ENCODE assay signal across 29 cellular contexts in genomic region chr17:61986898-61987297, GRCh38. TPM values are rescaled to one million over a fixed set of nuclear protein-coding genes. Genes with fewer than 3 reads are reported as not detected.
A peak's percentile ranks its signal among the peaks of the same experiment; 100 is the strongest.
DNase-seq lines count a peak whose midpoint lies in the region; ATAC-seq, FAIRE-seq and TF ChIP-seq lines count a peak whose summit lies in the region.
"Had no signal": no experiment of that assay in that cellular context is flagged by ENCODE, and none has a peak within 500 bp of the region (broad histone marks: within the 10 kb centered on the region; RNA-seq: fewer than 3 reads in every experiment).

No MANE protein-coding gene starts in this region.

- H3K4me2 ChIP-seq in mammary epithelial cell (ENCODE audit: insufficient read depth, low read depth, low read length) (no peak overlapping the region), K562 (ENCODE audit: insufficient read depth, low read length) (no peak overlapping the region), hepatocyte (no peak overlapping the region)
- H3K4me2 ChIP-seq: BLaER1 treated with 17β-estradiol and CSF1 and Interleukin-3, amounts not matched to agents 10 nM and 100 nM had no signal

- no peak overlapping the region for H3K9ac ChIP-seq in mammary epithelial cell (ENCODE audit: insufficient read depth, low read length)
- no peak overlapping the region for H3K9ac ChIP-seq in K562 (ENCODE audit: insufficient read depth in 1 of 2, low read depth in 2 of 2, low read length in 2 of 2)
- H3K9ac ChIP-seq: BLaER1 treated with 17β-estradiol and CSF1 and Interleukin-3, amounts not matched to agents 10 nM and 100 nM had no signal

- no peak overlapping the region for H3K4me3 Mint-ChIP-seq in MCF 10A (ENCODE audit: unreplicated experiment)
- H3K4me3 Mint-ChIP-seq in stimulated activated naive B cell treated with anti-CD40 and anti-IgM and Interleukin-4, amounts not matched to agents 10 μg/mL and 1 μg/mL and 100 μg/mL, for 72 hours, result no peak overlapping the region
- H3K4me3 Mint-ChIP-seq: CD4-positive, alpha-beta T cell had no signal

- H4K20me1 ChIP-seq in mammary epithelial cell (ENCODE audit: insufficient read depth, low read length) (no peaks in the 10 kb centered on the region), K562 (replicated peaks; ENCODE audit: control insufficient read depth, insufficient read depth, low read length) (no peaks in the 10 kb centered on the region), hepatocyte (ENCODE audit: insufficient read depth, poor library complexity, severe bottlenecking) (no peaks in the 10 kb centered on the region)

- no peaks in the 10 kb centered on the region for H3K9me3 ChIP-seq in mammary epithelial cell (replicated peaks; ENCODE audit: insufficient read depth, low read length)
- H3K9me3 ChIP-seq in K562 (replicated peaks; ENCODE audit: control insufficient read depth, insufficient read depth, low read depth, low read length), result no peaks in the 10 kb centered on the region
- no peaks in the 10 kb centered on the region for H3K9me3 ChIP-seq in hepatocyte (ENCODE audit: low read depth)
- H3K9me3 ChIP-seq: BLaER1 treated with 17β-estradiol and CSF1 and Interleukin-3, amounts not matched to agents 10 nM and 100 nM; HAP-1 had no signal

- intact Hi-C loops in MCF 10A (cut with micrococcal nuclease) (no loop called here), mammary epithelial cell (cut with micrococcal nuclease) (no loop called here), K562 (cut with micrococcal nuclease) (no loop called here)

- no peaks in the 10 kb centered on the region for H3K9me1 ChIP-seq in K562 (ENCODE audit: control insufficient read depth, insufficient read depth, low read length)

- no peak overlapping the region for H3K27ac ChIP-seq in mammary epithelial cell (ENCODE audit: insufficient read depth, low read depth, low read length)
- H3K27ac ChIP-seq in K562 (ENCODE audit: extremely low read depth, low read depth, low read length), result no peak overlapping the region
- H3K27ac ChIP-seq in foreskin keratinocyte, result no peak overlapping the region
- no peak overlapping the region for H3K27ac ChIP-seq in hepatocyte
- H3K27ac ChIP-seq: BLaER1 treated with 17β-estradiol and CSF1 and Interleukin-3, amounts not matched to agents 10 nM and 100 nM; HL-60 had no signal

- no peaks in the 10 kb centered on the region for H3K9me3 Mint-ChIP-seq in MCF 10A (ENCODE audit: unreplicated experiment)
- no peaks in the 10 kb centered on the region for H3K9me3 Mint-ChIP-seq in stimulated activated naive B cell treated with anti-CD40 and anti-IgM and Interleukin-4, amounts not matched to agents 10 μg/mL and 1 μg/mL and 100 μg/mL, for 72 hours
- H3K9me3 Mint-ChIP-seq: CD4-positive, alpha-beta T cell had no signal

- no peaks in the 10 kb centered on the region for H3K9me2 ChIP-seq in hepatocyte (replicated peaks; ENCODE audit: insufficient read depth)

- no peak overlapping the region for H2AFZ ChIP-seq in mammary epithelial cell (ENCODE audit: low read depth, low read length)
- no peak overlapping the region for H2AFZ ChIP-seq in K562 (ENCODE audit: low read depth, low read length)
- no peak overlapping the region for H2AFZ ChIP-seq in hepatocyte

- no peaks in the 10 kb centered on the region for H3K27me3 Mint-ChIP-seq in MCF 10A (ENCODE audit: insufficient read depth, unreplicated experiment)
- H3K27me3 Mint-ChIP-seq in stimulated activated naive B cell treated with anti-CD40 and anti-IgM and Interleukin-4, amounts not matched to agents 10 μg/mL and 1 μg/mL and 100 μg/mL, for 72 hours, result no peaks in the 10 kb centered on the region
- H3K27me3 Mint-ChIP-seq: CD4-positive, alpha-beta T cell had no signal

- no peak for FAIRE-seq in K562 (lab: Jason Lieb, UNC)
- FAIRE-seq: D721Med, GM12891 had no signal

- no peaks in the 10 kb centered on the region for H3K27me3 ChIP-seq in mammary epithelial cell (ENCODE audit: insufficient read depth, low read length)
- no peaks in the 10 kb centered on the region for H3K27me3 ChIP-seq in K562 (ENCODE audit: control insufficient read depth in 2 of 2, insufficient read depth in 2 of 2, low read length in 2 of 2)
- H3K27me3 ChIP-seq in foreskin keratinocyte, result no peaks in the 10 kb centered on the region
- no peaks in the 10 kb centered on the region for H3K27me3 ChIP-seq in hepatocyte
- H3K27me3 ChIP-seq: BLaER1 treated with 17β-estradiol and CSF1 and Interleukin-3, amounts not matched to agents 10 nM and 100 nM had no signal

- H3K4me1 Mint-ChIP-seq in MCF 10A (ENCODE audit: insufficient read depth, unreplicated experiment), result no peaks in the 10 kb centered on the region
- no peaks in the 10 kb centered on the region for H3K4me1 Mint-ChIP-seq in stimulated activated naive B cell treated with anti-CD40 and anti-IgM and Interleukin-4, amounts not matched to agents 10 μg/mL and 1 μg/mL and 100 μg/mL, for 72 hours

- H3K79me2 ChIP-seq in mammary epithelial cell (ENCODE audit: insufficient read depth, low read length) (peaks cover 16% of the 10 kb centered on the region), K562 (ENCODE audit: control insufficient read depth, insufficient read depth, low read length) (peaks cover 8% of the 10 kb centered on the region; the same call in 2 of the 3 replicates), hepatocyte (peaks cover 37% of the 10 kb centered on the region)

- no peak overlapping the region for H3K4me3 ChIP-seq in mammary epithelial cell (replicated peaks in 1 of 3; ENCODE audit: insufficient read depth in 1 of 3, low read depth in 2 of 3, low read length in 3 of 3)
- no peak overlapping the region for H3K4me3 ChIP-seq in K562
- no peak overlapping the region for H3K4me3 ChIP-seq in hepatocyte
- H3K4me3 ChIP-seq: BLaER1 treated with 17β-estradiol and CSF1 and Interleukin-3, amounts not matched to agents 10 nM and 100 nM; HAP-1 had no signal

- BruUV-seq in MCF 10A (replicated peaks; lab: Mats Ljungman, UMichigan) (no TSS peak), mammary epithelial cell (replicated peaks; lab: Mats Ljungman, UMichigan) (no TSS peak), K562 (replicated peaks; lab: Mats Ljungman, UMichigan) (no TSS peak)

- H3K4me1 ChIP-seq in mammary epithelial cell (ENCODE audit: insufficient read depth, low read length) (no peaks in the 10 kb centered on the region), K562 (replicated peaks in 1 of 2; ENCODE audit: control insufficient read depth in 2 of 2, insufficient read depth in 2 of 2, low read length in 2 of 2) (no peaks in the 10 kb centered on the region), foreskin keratinocyte (no peaks in the 10 kb centered on the region), hepatocyte (ENCODE audit: insufficient read depth) (no peaks in the 10 kb centered on the region)
- H3K4me1 ChIP-seq: BLaER1 treated with 17β-estradiol and CSF1 and Interleukin-3, amounts not matched to agents 10 nM and 100 nM; HAP-1 had no signal

- no peak for TF ChIP-seq EP300 in K562 (IDR thresholded peaks at IDR 0.05; ENCODE audit: low read length)

- CTCF ChIA-PET in MCF 10A (lab: Yijun Ruan, JAX) (interaction anchor here (0.6 to 1.9 kb wide), 2 partner anchors 16 to 82 kb away, joined by 4 to 6 read pairs; no protein-coding TSS in a partner anchor), mammary epithelial cell (lab: Charles Lee; ENCODE audit: low non-redundant PET) (no interaction called here), K562 (lab: Yijun Ruan, JAX; ENCODE audit: low intra/inter-chr PET ratio) (no interaction called here)

- ATAC-seq in K562, result no peak
- peak; percentile 66 for ATAC-seq in foreskin keratinocyte
- ATAC-seq in stimulated activated naive B cell treated with anti-CD40 and anti-IgM and Interleukin-4, amounts not matched to agents 10 μg/mL and 1 μg/mL and 100 μg/mL, for 72 hours (replicated peaks), result peak in 1 of 2 donors; percentile 31
- ATAC-seq in GM21526 (IDR thresholded peaks at IDR 0.05; ENCODE audit: low FRiP score, unreplicated experiment), result no peak

- no peak for TF ChIP-seq POLR2A in K562 (conservative IDR thresholded peaks at IDR 0.05)

- in situ Hi-C loops in mammary epithelial cell (cut with MboI; ENCODE audit: low sequenced_read_pairs in 2 of 2), result no loop called here
- in situ Hi-C loops in K562 (cut with MboI), result no loop called here

- POLR2A ChIA-PET in MCF 10A (lab: Yijun Ruan, JAX) (interaction anchor here (0.9 kb wide), 1 partner anchor 60 kb away, joined by 4 read pairs; no protein-coding TSS in a partner anchor), K562 (lab: Yijun Ruan, JAX) (no interaction called here)

- peak; percentile 2 for DNase-seq in MCF 10A (ENCODE audit: unreplicated experiment)
- DNase-seq in mammary epithelial cell, result no peak
- DNase-seq in K562 (ENCODE audit: extremely low read depth in 1 of 4, low spot score in 3 of 4), result no peak
- peak in 1 of 2 donors; percentile 13 for DNase-seq in foreskin keratinocyte
- no peak for DNase-seq in stimulated activated naive B cell treated with anti-CD40 and anti-IgM and Interleukin-4, amounts not matched to agents 10 μg/mL and 1 μg/mL and 100 μg/mL, for 72 hours
- no peak for DNase-seq in hepatocyte (ENCODE audit: low spot score)
- DNase-seq in pons (ENCODE audit: low spot score), result no peak
- DNase-seq: AML-193; CD4-positive, alpha-beta T cell; DMS79; EL; GDM1; GOT3; Karpas-422; NCI-H1092 treated with DMSO at 0.1 percent for 48 hours; NCI-H1436; NCI-H187; NCI-H2171 treated with DMSO at 0.1 percent for 48 hours; NCI-H345; NCI-H510A treated with DMSO at 0.1 percent for 48 hours; RPMI8226; SHP77 treated with DMSO at 0.1 percent for 48 hours; SW 1271 had no signal

- H3K36me3 ChIP-seq in mammary epithelial cell (ENCODE audit: insufficient read depth, low read length) (peaks cover 36% of the 10 kb centered on the region), K562 (ENCODE audit: control insufficient read depth, insufficient read depth, low read length) (peaks cover 82% of the 10 kb centered on the region), hepatocyte (replicated peaks; ENCODE audit: insufficient read depth, low read depth) (peaks cover 3% of the 10 kb centered on the region)

- 90% methylated on average over 5 of the region's 5 CpGs for WGBS in mammary epithelial cell (ENCODE audit: low coverage, missing lambda C conversion rate)
- 89% methylated on average over 5 of the region's 5 CpGs for WGBS in K562 (ENCODE audit: insufficient coverage, low coverage, missing lambda C conversion rate)
- WGBS in hepatocyte (ENCODE audit: low lambda C conversion rate, missing lambda C conversion rate), result 93% methylated on average over 5 of the region's 5 CpGs

- TF ChIP-seq CTCF in MCF 10A (IDR thresholded peaks at IDR 0.05; ENCODE audit: unreplicated experiment) (no peak), mammary epithelial cell (conservative IDR thresholded peaks at IDR 0.05 in 1 of 2, IDR thresholded peaks at IDR 0.05 in 1 of 2; ENCODE audit: extremely low read depth in 1 of 2, insufficient read depth in 1 of 2, low read depth in 1 of 2, low read length in 2 of 2) (no peak), K562 (IDR thresholded peaks at IDR 0.05 in 2 of 3, conservative IDR thresholded peaks at IDR 0.05 in 1 of 3; ENCODE audit: insufficient read depth in 2 of 3, low read depth in 1 of 3, low read length in 3 of 3) (no peak), foreskin keratinocyte (conservative IDR thresholded peaks at IDR 0.05) (no peak), hepatocyte (IDR thresholded peaks at IDR 0.05; ENCODE audit: poor library complexity) (no peak)

- H3K36me3 Mint-ChIP-seq in MCF 10A (ENCODE audit: insufficient read depth, unreplicated experiment), result peaks cover 81% of the 10 kb centered on the region
- H3K36me3 Mint-ChIP-seq in stimulated activated naive B cell treated with anti-CD40 and anti-IgM and Interleukin-4, amounts not matched to agents 10 μg/mL and 1 μg/mL and 100 μg/mL, for 72 hours, result peaks cover 15 to 33% of the 10 kb centered on the region in 2 donors

- TF ChIP-seq RAD21 in K562 (CRISPR knock-in tag; conservative IDR thresholded peaks at IDR 0.05 in 1 of 2, IDR thresholded peaks at IDR 0.05 in 1 of 2), result no peak

- dilution Hi-C loops in mammary epithelial cell (cut with HindIII; ENCODE audit: low sequenced_read_pairs), result no loop called here

- H3K27ac Mint-ChIP-seq in MCF 10A (ENCODE audit: low read depth, unreplicated experiment), result no peak overlapping the region
- peak overlapping the region; percentile 37 for H3K27ac Mint-ChIP-seq in stimulated activated naive B cell treated with anti-CD40 and anti-IgM and Interleukin-4, amounts not matched to agents 10 μg/mL and 1 μg/mL and 100 μg/mL, for 72 hours
- H3K27ac Mint-ChIP-seq: CD4-positive, alpha-beta T cell had no signal

RNA-seq across cellular contexts. Expression of gene INTS2, which starts 59.1 kb away (rescaled TPM):
- total RNA-seq in MCF 10A (2022) (11.8 and 19.2 TPM in 2 replicates), mammary epithelial cell (10 to 100 TPM; 14.4 to 20.3 TPM), K562 (2014; rRNA removed) (11.4 and 13.1 TPM in 2 replicates), K562 (2014; rRNA removed; fragmentation: Illumina TruSeq; extraction: Trizol) (23.1 and 26.4 TPM in 2 replicates), K562 (2015; rRNA removed; fragmentation: Illumina TruSeq; extraction: Trizol) (17.6 and 19.8 TPM in 2 replicates), K562 (2021) (20.6 and 21.1 TPM in 2 replicates), foreskin keratinocyte (11.3 and 12.3 TPM in 2 replicates), hepatocyte (10.0 and 10.9 TPM in 2 replicates)
- polyA plus RNA-seq in mammary epithelial cell (5.5 TPM), K562 (2011; rRNA removed) (22.6 and 24.7 TPM in 2 replicates), K562 (2014; fragmentation: Illumina TruSeq; extraction: Trizol) (11.9 and 12.8 TPM in 2 replicates), K562 (2014; fragmentation: Nextera tagmentation; extraction: Ambion mirVana) (1 to 10 TPM; 4.8 to 5.9 TPM), K562 (2014; rRNA removed) (8.9 and 10.8 TPM in 2 replicates), foreskin keratinocyte (1.2 and 1.8 TPM in 2 replicates), hepatocyte (2.6 and 3.0 TPM in 2 replicates)
- polyA minus RNA-seq in mammary epithelial cell, result 16.2 TPM
- 49.4 and 102 TPM in 2 replicates for total RNA-seq in K562 (2011; cell fraction: chromatin; rRNA removed; ENCODE audit: low replicate concordance)
- 24.5 and 30.0 TPM in 2 replicates for total RNA-seq in K562 (2011; cell fraction: nucleolus; rRNA removed)
- total RNA-seq in K562 (2011; cell fraction: nucleoplasm; rRNA removed), result 41.1 and 51.8 TPM in 2 replicates
- polyA plus RNA-seq in K562 (2011; cell fraction: cytosol; rRNA removed), result 6.9 and 13.6 TPM in 2 replicates
- 16.2 and 21.3 TPM in 2 replicates for polyA plus RNA-seq in K562 (2011; cell fraction: nucleus; rRNA removed)
- polyA plus RNA-seq in K562 (2012), result 6.3 and 7.6 TPM in 2 replicates
- 68.6 and 79.4 TPM in 2 replicates for polyA minus RNA-seq in K562 (2011; rRNA and poly(A)+ RNA removed)
- polyA minus RNA-seq in K562 (2011; cell fraction: cytosol; rRNA and poly(A)+ RNA removed), result 22.8 and 31.0 TPM in 2 replicates
- polyA minus RNA-seq in K562 (2011; cell fraction: nucleus; rRNA and poly(A)+ RNA removed), result 17.4 and 30.9 TPM in 2 replicates
